21 cellular contexts compared by ENCODE assay signal in genomic region chr1:225862581-225862950, GRCh38. TPM values are rescaled to one million over a fixed set of nuclear protein-coding genes. Genes with fewer than 3 reads are reported as not detected.
"Had no signal": no experiment of that assay in that cellular context is flagged by ENCODE, and none has a peak within 500 bp of the region (broad histone marks: within the 10 kb centered on the region; RNA-seq: fewer than 3 reads in every experiment).

No MANE protein-coding gene starts in this region.

- H3K4me1 ChIP-seq: breast epithelium, gastrocnemius medialis, right lobe of liver had no signal

- H3K9me3 ChIP-seq: breast epithelium, colonic mucosa, esophagus squamous epithelium, gastrocnemius medialis, right lobe of liver, upper lobe of right lung had no signal

- H3K27ac Mint-ChIP-seq: activated CD4-positive, alpha-beta T cell treated with anti-CD3 and anti-CD28 coated beads, Interleukin-2, amount 10 ng/mL, durations not matched to agents 7 days and 5 days; activated T-helper 17 cell treated with anti-CD3 and anti-CD28 coated beads, Interleukin-2, amount 50 U/mL, for 72 hours; nephron; T-helper 2 cell treated with Interferon-gamma antibody and Interleukin-4, amounts not matched to agents 5 μg/mL and 100 μg/mL, for 36 hours had no signal

- ATAC-seq: activated T-helper 17 cell treated with anti-CD3 and anti-CD28 coated beads, Interleukin-2, amount 50 U/mL, for 72 hours; gastrocnemius medialis; right lobe of liver; stimulated activated effector memory CD8-positive, alpha-beta T cell treated with anti-CD3 and anti-CD28 coated beads, Interleukin-12 subunit alpha, Interleukin-12 subunit beta, amount 100 ng/mL, for 72 hours; upper lobe of right lung had no signal

- DNase-seq: activated CD4-positive, alpha-beta T cell treated with anti-CD3 and anti-CD28 coated beads, Interleukin-2, amount 10 ng/mL, durations not matched to agents 7 days and 5 days; activated CD4-positive, CD25-positive, alpha-beta regulatory T cell treated with anti-CD3 and anti-CD28 coated beads, Interleukin-2, amount 50 U/mL, for 72 hours; activated naive CD8-positive, alpha-beta T cell treated with anti-CD3 and anti-CD28 coated beads for 36 hours; activated T-cell treated with anti-CD3 and anti-CD28 coated beads, Interleukin-2, amount 50 U/mL, for 1 hour; colonic mucosa; esophagus squamous epithelium; gastrocnemius medialis; head of caudate nucleus; hypothalamus; midbrain; nucleus accumbens; small intestine; stimulated activated CD4-positive, alpha-beta T cell treated with anti-CD3 and anti-CD28 coated beads, Interleukin-2, amount 100 ng/mL, for 24 hours; upper lobe of right lung; WERI-Rb-1 had no signal

- H3K9me3 Mint-ChIP-seq: activated CD4-positive, alpha-beta T cell treated with anti-CD3 and anti-CD28 coated beads, Interleukin-2, amount 10 ng/mL, durations not matched to agents 7 days and 5 days; activated naive CD8-positive, alpha-beta T cell treated with anti-CD3 and anti-CD28 coated beads for 36 hours; activated T-helper 17 cell treated with anti-CD3 and anti-CD28 coated beads, Interleukin-2, amount 50 U/mL, for 72 hours; nephron; stimulated activated effector memory CD8-positive, alpha-beta T cell treated with anti-CD3 and anti-CD28 coated beads, Interleukin-12 subunit alpha, Interleukin-12 subunit beta, amount 100 ng/mL, for 72 hours; T-helper 2 cell treated with Interferon-gamma antibody and Interleukin-4, amounts not matched to agents 5 μg/mL and 100 μg/mL, for 36 hours had no signal

- H3K27me3 Mint-ChIP-seq: activated CD4-positive, alpha-beta T cell treated with anti-CD3 and anti-CD28 coated beads, Interleukin-2, amount 10 ng/mL, durations not matched to agents 7 days and 5 days; activated naive CD8-positive, alpha-beta T cell treated with anti-CD3 and anti-CD28 coated beads for 36 hours; activated T-helper 17 cell treated with anti-CD3 and anti-CD28 coated beads, Interleukin-2, amount 50 U/mL, for 72 hours had no signal

- H3K36me3 ChIP-seq: WERI-Rb-1 had no signal

- H3K4me3 Mint-ChIP-seq: activated CD4-positive, alpha-beta T cell treated with anti-CD3 and anti-CD28 coated beads, Interleukin-2, amount 10 ng/mL, durations not matched to agents 7 days and 5 days; activated naive CD8-positive, alpha-beta T cell treated with anti-CD3 and anti-CD28 coated beads for 36 hours; activated T-helper 17 cell treated with anti-CD3 and anti-CD28 coated beads, Interleukin-2, amount 50 U/mL, for 72 hours; nephron; stimulated activated effector memory CD8-positive, alpha-beta T cell treated with anti-CD3 and anti-CD28 coated beads, Interleukin-12 subunit alpha, Interleukin-12 subunit beta, amount 100 ng/mL, for 72 hours; T-helper 2 cell treated with Interferon-gamma antibody and Interleukin-4, amounts not matched to agents 5 μg/mL and 100 μg/mL, for 36 hours had no signal

- H3K27me3 ChIP-seq: breast epithelium, colonic mucosa, esophagus squamous epithelium, gastrocnemius medialis, right lobe of liver, upper lobe of right lung had no signal

- H3K4me3 ChIP-seq: breast epithelium, colonic mucosa, esophagus squamous epithelium, gastrocnemius medialis, right lobe of liver, upper lobe of right lung had no signal

- H3K27ac ChIP-seq: breast epithelium, colonic mucosa, gastrocnemius medialis, right lobe of liver, upper lobe of right lung, WERI-Rb-1 had no signal

RNA-seq across cellular contexts. Expression of gene LEFTY1, which starts 26.4 kb away (rescaled TPM):
- total RNA-seq: activated CD4-positive, alpha-beta T cell treated with anti-CD3 and anti-CD28 coated beads, Interleukin-2, amount 10 ng/mL, durations not matched to agents 7 days and 5 days; activated T-helper 17 cell treated with anti-CD3 and anti-CD28 coated beads, Interleukin-2, amount 50 U/mL, for 72 hours; esophagus squamous epithelium had no signal
